Comparison of ENCODE assay signal across 12 cellular contexts in the genomic region with DNA sequence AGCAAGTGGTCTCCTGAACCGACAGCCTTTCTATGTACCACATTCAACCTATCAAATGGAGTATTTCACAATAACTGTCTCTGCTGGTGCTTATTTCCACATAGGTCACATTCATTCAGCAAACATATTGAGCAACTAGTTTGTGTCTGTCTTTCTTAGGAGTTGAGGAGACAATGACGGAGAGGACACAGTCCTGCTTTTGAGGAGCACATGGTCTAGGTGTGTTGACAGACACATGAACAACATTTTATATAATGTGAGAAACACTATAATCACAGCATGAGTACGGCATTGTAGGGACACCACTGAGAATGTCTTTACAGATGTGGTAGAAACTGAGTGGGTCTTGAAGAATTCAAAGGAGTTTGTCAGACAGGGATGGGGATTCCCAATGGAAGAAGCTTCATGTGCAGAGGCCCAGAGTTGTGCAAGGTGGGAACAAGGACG. TPM values are rescaled to one million over a fixed set of nuclear protein-coding genes. Genes with fewer than 3 reads are reported as not detected.
DNase-seq lines count a peak whose midpoint lies in the region; ATAC-seq and TF ChIP-seq lines count a peak whose summit lies in the region.
"Had no signal": no experiment of that assay in that cellular context is flagged by ENCODE, and none has a peak within 500 bp of the region (broad histone marks: within the 10 kb centered on the region; RNA-seq: fewer than 3 reads in every experiment).

No MANE protein-coding gene starts in this region.

- CTCF ChIA-PET in CD8-positive, alpha-beta memory T cell (lab: Charles Lee), result no interaction called here

- H3K27ac Mint-ChIP-seq in activated naive CD4-positive, alpha-beta T cell treated with anti-CD3 and anti-CD28 coated beads, Interleukin-2, amount 50 U/mL, for 72 hours, result peak overlapping the region; percentile 6 to 63
- H3K27ac Mint-ChIP-seq in T-helper 2 cell treated with Interferon-gamma antibody and Interleukin-4, amounts not matched to agents 5 μg/mL and 100 μg/mL, for 36 hours, result peak overlapping the region; percentile 78
- H3K27ac Mint-ChIP-seq in CD8-positive, alpha-beta memory T cell, result peak overlapping the region in 1 of 8 donors; percentile 35

- no peaks in the 10 kb centered on the region for H3K9me3 ChIP-seq in tibial nerve
- no peaks in the 10 kb centered on the region for H3K9me3 ChIP-seq in CD8-positive, alpha-beta memory T cell (ENCODE audit: low read length)
- H3K9me3 ChIP-seq: BE2C, Peyer's patch had no signal

- H3K27me3 Mint-ChIP-seq in T-helper 2 cell treated with Interferon-gamma antibody and Interleukin-4, amounts not matched to agents 5 μg/mL and 100 μg/mL, for 36 hours (ENCODE audit: low read depth), result no peaks in the 10 kb centered on the region
- H3K27me3 Mint-ChIP-seq in CD8-positive, alpha-beta memory T cell, result peaks cover 0 to 6% of the 10 kb centered on the region in 2 donors

- peak in 1 of 2 donors; percentile 7 for DNase-seq in activated naive CD4-positive, alpha-beta T cell treated with anti-CD3 and anti-CD28 coated beads, Interleukin-2, amount 50 U/mL, for 72 hours (ENCODE audit: low spot score in 2 of 2)
- no peak for DNase-seq in activated naive CD4-positive, alpha-beta T cell (lab: John Stamatoyannopoulos, UW)
- DNase-seq in T-helper 2 cell treated with Interferon-gamma antibody and Interleukin-4, amounts not matched to agents 5 μg/mL and 100 μg/mL, for 36 hours (ENCODE audit: low spot score), result no peak
- DNase-seq in fibroblast of the aortic adventitia (ENCODE audit: low read depth), result peak; percentile 50
- no peak for DNase-seq in tibial nerve (ENCODE audit: low spot score in 2 of 2)
- DNase-seq in CD8-positive, alpha-beta memory T cell, result no peak
- no peak for DNase-seq in NCI-H524 (lab: John Stamatoyannopoulos, UW)
- no peak for DNase-seq in activated effector memory CD4-positive, alpha-beta T cell treated with anti-CD3 and anti-CD28 coated beads, Interleukin-2, amount 50 U/mL, for 16 hours
- DNase-seq: BE2C, NCI-H1436 treated with DMSO at 0.1 percent for 48 hours, Peyer's patch had no signal

- POLR2A ChIA-PET in CD8-positive, alpha-beta memory T cell (lab: Charles Lee), result no interaction called here

- no peaks in the 10 kb centered on the region for H3K9me3 Mint-ChIP-seq in activated naive CD4-positive, alpha-beta T cell treated with anti-CD3 and anti-CD28 coated beads, Interleukin-2, amount 50 U/mL, for 72 hours
- H3K9me3 Mint-ChIP-seq in T-helper 2 cell treated with Interferon-gamma antibody and Interleukin-4, amounts not matched to agents 5 μg/mL and 100 μg/mL, for 36 hours, result no peaks in the 10 kb centered on the region
- H3K9me3 Mint-ChIP-seq in CD8-positive, alpha-beta memory T cell, result no peaks in the 10 kb centered on the region

- WGBS in tibial nerve, 2 donors, result 76 to 86% methylated on average over 4 of the region's 4 CpGs

- peaks cover 21% of the 10 kb centered on the region for H3K4me1 Mint-ChIP-seq in T-helper 2 cell treated with Interferon-gamma antibody and Interleukin-4, amounts not matched to agents 5 μg/mL and 100 μg/mL, for 36 hours (ENCODE audit: low read depth)
- peaks cover 5 to 10% (median 9%) of the 10 kb centered on the region in 3 donors for H3K4me1 Mint-ChIP-seq in CD8-positive, alpha-beta memory T cell

- no peak for TF ChIP-seq POLR2A in tibial nerve (IDR thresholded peaks at IDR 0.05)

- TF ChIP-seq CTCF in fibroblast of the aortic adventitia (IDR thresholded peaks at IDR 0.05; ENCODE audit: insufficient read depth, low read length) (no peak), tibial nerve (IDR thresholded peaks at IDR 0.05) (no peak)

- H3K4me3 ChIP-seq in fibroblast of the aortic adventitia (ENCODE audit: low read depth, low read length) (no peak overlapping the region), tibial nerve (no peak overlapping the region)
- no peak overlapping the region for H3K4me3 ChIP-seq in CD8-positive, alpha-beta memory T cell (ENCODE audit: low read length)
- H3K4me3 ChIP-seq: Peyer's patch had no signal

- H3K4me3 Mint-ChIP-seq in T-helper 2 cell treated with Interferon-gamma antibody and Interleukin-4, amounts not matched to agents 5 μg/mL and 100 μg/mL, for 36 hours, result peak overlapping the region; percentile 78
- H3K4me3 Mint-ChIP-seq in CD8-positive, alpha-beta memory T cell, result no peak overlapping the region

- ATAC-seq in activated naive CD4-positive, alpha-beta T cell treated with anti-CD3 and anti-CD28 coated beads, Interleukin-2, amount 50 U/mL, for 72 hours, result peak; percentile 51 to 63

- no peaks in the 10 kb centered on the region for H3K27me3 ChIP-seq in tibial nerve
- H3K27me3 ChIP-seq in CD8-positive, alpha-beta memory T cell (ENCODE audit: insufficient read depth, low read length, poor library complexity, severe bottlenecking), result no peaks in the 10 kb centered on the region
- H3K27me3 ChIP-seq: BE2C, Peyer's patch had no signal

- H3K36me3 ChIP-seq in tibial nerve, result no peaks in the 10 kb centered on the region
- H3K36me3 ChIP-seq in CD8-positive, alpha-beta memory T cell (ENCODE audit: insufficient read depth, low read length), result no peaks in the 10 kb centered on the region
- H3K36me3 ChIP-seq: BE2C, Peyer's patch had no signal

- H3K36me3 Mint-ChIP-seq in activated naive CD4-positive, alpha-beta T cell treated with anti-CD3 and anti-CD28 coated beads, Interleukin-2, amount 50 U/mL, for 72 hours, result no peaks in the 10 kb centered on the region
- H3K36me3 Mint-ChIP-seq in T-helper 2 cell treated with Interferon-gamma antibody and Interleukin-4, amounts not matched to agents 5 μg/mL and 100 μg/mL, for 36 hours (ENCODE audit: low read depth), result no peaks in the 10 kb centered on the region
- no peaks in the 10 kb centered on the region for H3K36me3 Mint-ChIP-seq in CD8-positive, alpha-beta memory T cell

- H3K27ac ChIP-seq in tibial nerve, result peak overlapping the region in 1 of 4 donors; percentile 9
- H3K27ac ChIP-seq in CD8-positive, alpha-beta memory T cell (ENCODE audit: low read depth, low read length), result no peak overlapping the region
- H3K27ac ChIP-seq: parathyroid adenoma, Peyer's patch had no signal

- no peaks in the 10 kb centered on the region for H3K4me1 ChIP-seq in tibial nerve
- H3K4me1 ChIP-seq in CD8-positive, alpha-beta memory T cell (ENCODE audit: insufficient read depth, low read length), result no peaks in the 10 kb centered on the region
- H3K4me1 ChIP-seq: BE2C, parathyroid adenoma, Peyer's patch had no signal

- TF ChIP-seq EP300 in tibial nerve (IDR thresholded peaks at IDR 0.05), result peak; percentile 17 to 82

RNA-seq across cellular contexts. Expression of a gene that starts 28.5 kb away (rescaled TPM):
- total RNA-seq in activated naive CD4-positive, alpha-beta T cell treated with anti-CD3 and anti-CD28 coated beads, Interleukin-2, amount 50 U/mL, for 72 hours, result 100 to 1,000 TPM in 1 of 2 donors, 10 to 100 TPM in 1; 48.8 to 120 TPM
- total RNA-seq in fibroblast of the aortic adventitia (ENCODE audit: low replicate concordance) (18.8 and 21.4 TPM in 2 replicates), tibial nerve (10 to 100 TPM; 53.3 to 65.1 (median 57.3) TPM)
- 10 to 100 TPM; 68.6 to 69.3 TPM for total RNA-seq in CD8-positive, alpha-beta memory T cell
- polyA plus RNA-seq in CD8-positive, alpha-beta memory T cell, result 5.4 TPM

RNA-seq across cellular contexts. Expression of a gene that starts 33.4 kb away (rescaled TPM):
- 10 to 100 TPM; 24.1 to 39.7 TPM for total RNA-seq in activated naive CD4-positive, alpha-beta T cell treated with anti-CD3 and anti-CD28 coated beads, Interleukin-2, amount 50 U/mL, for 72 hours
- total RNA-seq in fibroblast of the aortic adventitia (ENCODE audit: low replicate concordance) (19.6 and 69.4 TPM in 2 replicates), tibial nerve (10 to 100 TPM; 40.5 to 70.1 (median 44.9) TPM)
- 10 to 100 TPM; 33.5 to 35.0 TPM for total RNA-seq in CD8-positive, alpha-beta memory T cell
- polyA plus RNA-seq in CD8-positive, alpha-beta memory T cell, result 12.8 TPM
